Comparison of ENCODE assay signal across 10 cellular contexts in genomic region chr1:40049745-40050144, GRCh38. TPM values are rescaled to one million over a fixed set of nuclear protein-coding genes. Genes with fewer than 3 reads are reported as not detected.
DNase-seq lines count a peak whose midpoint lies in the region; ATAC-seq and TF ChIP-seq lines count a peak whose summit lies in the region.
"Had no signal": no experiment of that assay in that cellular context is flagged by ENCODE, and none has a peak within 500 bp of the region (broad histone marks: within the 10 kb centered on the region; RNA-seq: fewer than 3 reads in every experiment).

No MANE protein-coding gene starts in this region.

- H3K36me3 Mint-ChIP-seq in WTC11: peaks cover 8% of the 10 kb centered on the region

- TF ChIP-seq CTCF in GM12865 (IDR thresholded peaks at IDR 0.05; ENCODE audit: insufficient read depth, low read depth, low read length, missing control alignments) (no peak), WTC11 (IDR thresholded peaks at IDR 0.05) (no peak), gastrocnemius medialis (IDR thresholded peaks at IDR 0.05 in 4 of 5, conservative IDR thresholded peaks at IDR 0.05 in 1 of 5) (no peak)

- peak overlapping the region; percentile 47 for H3K27ac ChIP-seq in epithelial cell of prostate
- H3K27ac ChIP-seq in gastrocnemius medialis: peak overlapping the region in 2 of 4 donors; percentile 11 to 23

- H3K4me1 ChIP-seq in gastrocnemius medialis: peaks cover 25 to 33% of the 10 kb centered on the region in 2 donors

- no peaks in the 10 kb centered on the region for H3K9me3 ChIP-seq in gastrocnemius medialis

- H3K4me3 Mint-ChIP-seq in WTC11: no peak overlapping the region

- in situ Hi-C loops in gastrocnemius medialis (cut with MboI; ENCODE audit: low sequenced_read_pairs in 4 of 4): no loop called here

- H3K36me3 ChIP-seq in gastrocnemius medialis: no peaks in the 10 kb centered on the region

- POLR2A ChIA-PET in WTC11 (lab: Charles Lee): no interaction called here

- no peak for TF ChIP-seq POLR2A in gastrocnemius medialis (IDR thresholded peaks at IDR 0.05)

- no peaks in the 10 kb centered on the region for H3K9me3 Mint-ChIP-seq in WTC11

- peak; percentile 34 for DNase-seq in GM12865 (ENCODE audit: low read depth)
- no peak for DNase-seq in WTC11 (ENCODE audit: low spot score)
- DNase-seq in epithelial cell of prostate (ENCODE audit: low read depth, low spot score): no peak
- no peak for DNase-seq in sciatic nerve (ENCODE audit: low spot score)
- DNase-seq in gastrocnemius medialis: no peak
- no peak for DNase-seq in MV-4-11 (lab: John Stamatoyannopoulos, UW)
- no peak for DNase-seq in NCI-H1694 treated with DMSO at 0.1 percent for 48 hours (lab: John Stamatoyannopoulos, UW)
- no peak for DNase-seq in DMS153 (lab: John Stamatoyannopoulos, UW)
- DNase-seq: activated CD4-positive, CD25-positive, alpha-beta regulatory T cell treated with anti-CD3 and anti-CD28 coated beads, Interleukin-2, amount 50 U/mL, for 72 hours; NCI-H774 had no signal

- CTCF ChIA-PET in WTC11 (lab: Charles Lee): no interaction called here

- intact Hi-C loops in sciatic nerve (cut with DNase I): no loop called here
- intact Hi-C loops in gastrocnemius medialis (cut with DNase I; ENCODE audit: low total_unique reads): no loop called here

- no peak overlapping the region for H3K4me3 ChIP-seq in GM12865 (ENCODE audit: low read depth, low read length)
- H3K4me3 ChIP-seq in gastrocnemius medialis: no peak overlapping the region

- H3K27ac Mint-ChIP-seq in WTC11: peak overlapping the region; percentile 87

- ATAC-seq in WTC11: no peak
- peak; percentile 78 for ATAC-seq in sciatic nerve
- no peak for ATAC-seq in gastrocnemius medialis

- no peaks in the 10 kb centered on the region for H3K27me3 ChIP-seq in gastrocnemius medialis

- H3K4me1 Mint-ChIP-seq in WTC11: peaks cover 15% of the 10 kb centered on the region

- H3K27me3 Mint-ChIP-seq in WTC11 (ENCODE audit: low read depth): no peaks in the 10 kb centered on the region

TF ChIP-seq in WTC11, 78 proteins besides CTCF, POLR2A, EP300 and RAD21:
- TF ChIP-seq EMX1 (CRISPR knock-in tag; IDR thresholded peaks at IDR 0.05): no peak
- TF ChIP-seq ELF4 (CRISPR knock-in tag; IDR thresholded peaks at IDR 0.05; ENCODE audit: low read depth): no peak
- TF ChIP-seq OVOL2 (CRISPR knock-in tag; IDR thresholded peaks at IDR 0.05; ENCODE audit: borderline replicate concordance): no peak
- TF ChIP-seq E2F5 (CRISPR knock-in tag; IDR thresholded peaks at IDR 0.05): no peak
- no peak for TF ChIP-seq ZNF671 (CRISPR knock-in tag; IDR thresholded peaks at IDR 0.05)
- TF ChIP-seq ATF2 (CRISPR knock-in tag; IDR thresholded peaks at IDR 0.05; ENCODE audit: borderline replicate concordance, low read depth): no peak
- TF ChIP-seq MYBL2 (CRISPR knock-in tag; IDR thresholded peaks at IDR 0.05): no peak
- TF ChIP-seq GTF2I (CRISPR knock-in tag; conservative IDR thresholded peaks at IDR 0.05): no peak
- no peak for TF ChIP-seq CBFB (CRISPR knock-in tag; IDR thresholded peaks at IDR 0.05; ENCODE audit: low read depth)
- no peak for TF ChIP-seq NR2C2 (CRISPR knock-in tag; IDR thresholded peaks at IDR 0.05)
- TF ChIP-seq JAZF1 (CRISPR knock-in tag; IDR thresholded peaks at IDR 0.05): no peak
- TF ChIP-seq ETV6 (CRISPR knock-in tag; IDR thresholded peaks at IDR 0.05): no peak
- TF ChIP-seq ZBTB43 (CRISPR knock-in tag; IDR thresholded peaks at IDR 0.05): no peak
- no peak for TF ChIP-seq CDX4 (CRISPR knock-in tag; IDR thresholded peaks at IDR 0.05; ENCODE audit: borderline replicate concordance)
- no peak for TF ChIP-seq NFYB (CRISPR knock-in tag; conservative IDR thresholded peaks at IDR 0.05; ENCODE audit: low read depth)
- no peak for TF ChIP-seq ATF6 (CRISPR knock-in tag; IDR thresholded peaks at IDR 0.05)
- no peak for TF ChIP-seq TEAD1 (CRISPR knock-in tag; IDR thresholded peaks at IDR 0.05)

RNA-seq across cellular contexts. Expression of gene CAP1, which starts 9.2 kb away (rescaled TPM):
- total RNA-seq in WTC11 (2021) (258 to 304 TPM (median 277 TPM) in 3 replicates), sciatic nerve (359 TPM), gastrocnemius medialis (10 to 100 TPM; 35.5 to 67.0 (median 48.7) TPM)

RNA-seq across cellular contexts. Expression of gene PPT1, which starts 47.3 kb away (rescaled TPM):
- total RNA-seq in WTC11 (2021): 107 to 117 TPM (median 111 TPM) in 3 replicates
- total RNA-seq in sciatic nerve: 80.3 TPM
- total RNA-seq in gastrocnemius medialis: 10 to 100 TPM in 2 of 4 donors, 1 to 10 TPM in 2; 8.5 to 23.2 (median 13.4) TPM
